1 cellular context compared by ENCODE assay signal in the genomic region with DNA sequence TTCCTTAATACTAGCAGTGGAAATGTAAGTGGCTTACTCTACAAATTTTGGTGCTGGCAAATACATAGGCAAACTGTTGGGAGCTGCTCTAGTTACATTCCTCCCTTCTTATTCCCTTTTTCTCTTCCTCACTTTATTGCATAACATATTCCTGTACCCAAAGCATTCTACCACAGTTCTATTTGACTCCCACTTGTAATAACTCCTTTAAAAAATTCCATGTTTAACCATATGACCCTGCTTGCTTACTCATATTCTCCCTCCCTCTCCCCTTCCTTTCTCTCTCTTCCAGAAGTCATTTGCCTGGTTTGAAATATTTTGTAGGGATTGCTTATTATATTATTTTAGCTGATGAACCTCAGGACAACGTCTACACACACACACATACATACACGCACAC.
TF ChIP-seq lines count a peak whose summit lies in the region.

No MANE protein-coding gene starts in this region.

TF ChIP-seq in SK-N-SH, 30 proteins besides CTCF, POLR2A, EP300 and RAD21 (continued from another document):
- TF ChIP-seq, protein P1, sequence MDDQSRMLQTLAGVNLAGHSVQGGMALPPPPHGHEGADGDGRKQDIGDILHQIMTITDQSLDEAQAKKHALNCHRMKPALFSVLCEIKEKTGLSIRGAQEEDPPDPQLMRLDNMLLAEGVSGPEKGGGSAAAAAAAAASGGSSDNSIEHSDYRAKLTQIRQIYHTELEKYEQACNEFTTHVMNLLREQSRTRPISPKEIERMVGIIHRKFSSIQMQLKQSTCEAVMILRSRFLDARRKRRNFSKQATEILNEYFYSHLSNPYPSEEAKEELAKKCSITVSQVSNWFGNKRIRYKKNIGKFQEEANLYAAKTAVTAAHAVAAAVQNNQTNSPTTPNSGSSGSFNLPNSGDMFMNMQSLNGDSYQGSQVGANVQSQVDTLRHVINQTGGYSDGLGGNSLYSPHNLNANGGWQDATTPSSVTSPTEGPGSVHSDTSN (IDR thresholded peaks at IDR 0.05): no peak
- TF ChIP-seq NRF1 (IDR thresholded peaks at IDR 0.05; ENCODE audit: low read depth, low read length) (no peak), SIN3A (IDR thresholded peaks at IDR 0.05; ENCODE audit: borderline replicate concordance, low read depth, low read length) (no peak), TEAD4 (IDR thresholded peaks at IDR 0.05; ENCODE audit: borderline replicate concordance, insufficient read depth) (no peak), ELF1 (IDR thresholded peaks at IDR 0.05) (no peak), YY1 (IDR thresholded peaks at IDR 0.05; ENCODE audit: low read depth) (no peak)
- TF ChIP-seq, protein P2, sequence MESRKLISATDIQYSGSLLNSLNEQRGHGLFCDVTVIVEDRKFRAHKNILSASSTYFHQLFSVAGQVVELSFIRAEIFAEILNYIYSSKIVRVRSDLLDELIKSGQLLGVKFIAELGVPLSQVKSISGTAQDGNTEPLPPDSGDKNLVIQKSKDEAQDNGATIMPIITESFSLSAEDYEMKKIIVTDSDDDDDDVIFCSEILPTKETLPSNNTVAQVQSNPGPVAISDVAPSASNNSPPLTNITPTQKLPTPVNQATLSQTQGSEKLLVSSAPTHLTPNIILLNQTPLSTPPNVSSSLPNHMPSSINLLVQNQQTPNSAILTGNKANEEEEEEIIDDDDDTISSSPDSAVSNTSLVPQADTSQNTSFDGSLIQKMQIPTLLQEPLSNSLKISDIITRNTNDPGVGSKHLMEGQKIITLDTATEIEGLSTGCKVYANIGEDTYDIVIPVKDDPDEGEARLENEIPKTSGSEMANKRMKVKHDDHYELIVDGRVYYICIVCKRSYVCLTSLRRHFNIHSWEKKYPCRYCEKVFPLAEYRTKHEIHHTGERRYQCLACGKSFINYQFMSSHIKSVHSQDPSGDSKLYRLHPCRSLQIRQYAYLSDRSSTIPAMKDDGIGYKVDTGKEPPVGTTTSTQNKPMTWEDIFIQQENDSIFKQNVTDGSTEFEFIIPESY (IDR thresholded peaks at IDR 0.05; ENCODE audit: borderline replicate concordance, low read depth): no peak
TF ChIP-seq in SK-N-SH: peak in this region for 0.
